Comparison of ENCODE assay signal across 9 cellular contexts in the genomic region with DNA sequence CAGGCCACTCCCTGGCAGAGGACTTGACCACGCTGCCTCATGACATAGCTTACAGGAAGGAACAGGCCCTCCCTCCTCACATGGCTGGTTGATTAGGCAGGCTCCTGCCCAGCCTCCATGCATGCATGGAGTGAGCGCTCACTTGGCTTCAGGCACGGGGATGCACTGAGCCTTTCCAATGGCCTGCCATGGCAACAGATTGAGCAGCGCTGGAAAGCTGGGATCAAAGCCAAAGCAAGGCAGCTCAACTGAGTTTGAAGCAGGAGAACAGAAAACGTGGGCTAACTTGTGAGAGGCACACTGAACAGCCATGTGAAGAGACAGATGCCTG. TPM values are rescaled to one million over a fixed set of nuclear protein-coding genes. Genes with fewer than 3 reads are reported as not detected.
DNase-seq lines count a peak whose midpoint lies in the region; ATAC-seq and TF ChIP-seq lines count a peak whose summit lies in the region.
"Had no signal": no experiment of that assay in that cellular context is flagged by ENCODE, and none has a peak within 500 bp of the region (broad histone marks: within the 10 kb centered on the region; RNA-seq: fewer than 3 reads in every experiment).

No MANE protein-coding gene starts in this region.

- H3K36me3 ChIP-seq in right atrium auricular region (peaks cover 94% of the 10 kb centered on the region), stomach smooth muscle (ENCODE audit: control insufficient read depth in 2 of 2, insufficient read depth in 2 of 2, low read length in 2 of 2) (peaks cover 80% of the 10 kb centered on the region in 2 donors), trophoblast cell (ENCODE audit: control insufficient read depth in 1 of 2, insufficient read depth in 2 of 2, low read length in 2 of 2) (peaks cover 87 to 94% of the 10 kb centered on the region in 2 experiments)

- no peak overlapping the region for H4K8ac ChIP-seq in trophoblast cell (ENCODE audit: low read depth, low read length)

- H4K91ac ChIP-seq in trophoblast cell (ENCODE audit: low read depth, low read length), result no peak overlapping the region

- no peak overlapping the region for H3K23ac ChIP-seq in trophoblast cell (ENCODE audit: low read length)

- TF ChIP-seq POLR2A in GM18505 (IDR thresholded peaks at IDR 0.05; ENCODE audit: borderline replicate concordance, extremely low read depth, insufficient read depth, insufficient read length), result no peak

- no peak overlapping the region for H3K4ac ChIP-seq in trophoblast cell (ENCODE audit: low read depth, low read length)

- H3K27ac ChIP-seq in angular gyrus (ENCODE audit: low read depth, low read length) (peak overlapping the region; percentile 83), right atrium auricular region (peak overlapping the region; percentile 74 to 81), stomach smooth muscle (ENCODE audit: low read length) (peak overlapping the region; percentile 85), trophoblast cell (ENCODE audit: low read depth, low read length) (no peak overlapping the region)

- no peak overlapping the region for H2BK5ac ChIP-seq in trophoblast cell (ENCODE audit: low read depth, low read length, poor library complexity)

- no peak overlapping the region for H4K12ac ChIP-seq in trophoblast cell (ENCODE audit: low read depth, low read length)

- no peaks in the 10 kb centered on the region for H3K27me3 ChIP-seq in right atrium auricular region
- H3K27me3 ChIP-seq in stomach smooth muscle (ENCODE audit: control insufficient read depth in 1 of 2, insufficient read depth in 2 of 2, low read length in 2 of 2), result no peaks in the 10 kb centered on the region
- H3K27me3 ChIP-seq in trophoblast cell (ENCODE audit: insufficient read depth, low read length), result no peaks in the 10 kb centered on the region

- H3K9ac ChIP-seq in stomach smooth muscle (ENCODE audit: low read length in 2 of 2) (no peak overlapping the region), trophoblast cell (ENCODE audit: low read length) (no peak overlapping the region)

- no peak overlapping the region for H2AFZ ChIP-seq in trophoblast cell (ENCODE audit: insufficient read depth, low read length, poor library complexity)

- H3K4me1 ChIP-seq in right atrium auricular region (peaks cover 0 to 45% of the 10 kb centered on the region in 2 donors), stomach smooth muscle (ENCODE audit: control insufficient read depth, insufficient read depth, low read length) (peaks cover 32% of the 10 kb centered on the region), trophoblast cell (ENCODE audit: control insufficient read depth in 1 of 2, insufficient read depth in 2 of 2, low read length in 2 of 2) (no peaks in the 10 kb centered on the region)

- H2BK12ac ChIP-seq in trophoblast cell (ENCODE audit: low read length), result no peak overlapping the region

- no peak overlapping the region for H2BK120ac ChIP-seq in trophoblast cell (ENCODE audit: insufficient read depth, low read length, poor library complexity)

- H3K14ac ChIP-seq in trophoblast cell (ENCODE audit: low read length), result no peak overlapping the region

- no peaks in the 10 kb centered on the region for H3K9me3 ChIP-seq in right atrium auricular region
- H3K9me3 ChIP-seq in stomach smooth muscle (ENCODE audit: control insufficient read depth in 2 of 2, low read length in 2 of 2), result no peaks in the 10 kb centered on the region
- no peaks in the 10 kb centered on the region for H3K9me3 ChIP-seq in trophoblast cell (ENCODE audit: insufficient read depth, low read depth, low read length)

- no peaks in the 10 kb centered on the region for H3K79me1 ChIP-seq in trophoblast cell (ENCODE audit: low read length)

- WGBS in trophoblast cell (ENCODE audit: extremely low coverage, insufficient coverage, insufficient read length), result no CpG with 5 or more reads among the region's 5 CpGs

- H3K4me3 ChIP-seq in right atrium auricular region (no peak overlapping the region), stomach smooth muscle (ENCODE audit: low read length in 2 of 2) (no peak overlapping the region), trophoblast cell (ENCODE audit: low read depth, low read length) (no peak overlapping the region)

- H2AK5ac ChIP-seq in trophoblast cell (ENCODE audit: low read length), result no peak overlapping the region

- no peak overlapping the region for H3K18ac ChIP-seq in trophoblast cell (ENCODE audit: low read length)

- ATAC-seq in GM18520 (IDR thresholded peaks at IDR 0.05; ENCODE audit: unreplicated experiment) (no peak), GM18505 (IDR thresholded peaks at IDR 0.05; ENCODE audit: unreplicated experiment) (no peak)

- no peak overlapping the region for H3K4me2 ChIP-seq in trophoblast cell (ENCODE audit: low read length)

- no peak for TF ChIP-seq CTCF in right atrium auricular region (IDR thresholded peaks at IDR 0.05)

- DNase-seq in LHCN-M2 (ENCODE audit: low read depth), result peak; percentile 84
- DNase-seq in right atrium auricular region (ENCODE audit: low spot score), result no peak
- no peak for DNase-seq in trophoblast cell
- DNase-seq in activated T-cell treated with anti-CD3 and anti-CD28 coated beads for 4 hours, result no peak
- DNase-seq: mesendoderm had no signal

- H3K79me2 ChIP-seq in trophoblast cell (ENCODE audit: control insufficient read depth, insufficient read depth, low read length, poor library complexity), result no peaks in the 10 kb centered on the region

RNA-seq across cellular contexts. Expression of a gene that starts 5.9 kb away (rescaled TPM):
- total RNA-seq in LHCN-M2 (2014; rRNA removed), result 0.06 TPM in 1 of 2 replicates, not detected in the other
- not detected for polyA plus RNA-seq in LHCN-M2 (2012)
- under 1 TPM in 1 of 2 donors, not detected in 1; 0.83 TPM for total RNA-seq in right atrium auricular region
- 11.9 and 13.4 TPM in 2 replicates for polyA plus RNA-seq in trophoblast cell (2013)

RNA-seq across cellular contexts. Expression of a gene that starts 27.5 kb away (rescaled TPM):
- total RNA-seq in LHCN-M2 (2014; rRNA removed), result 3,615 and 3,840 TPM in 2 replicates
- 5,515 TPM for polyA plus RNA-seq in LHCN-M2 (2012)
- total RNA-seq in right atrium auricular region, result 100 to 1,000 TPM; 538 to 934 TPM
- polyA plus RNA-seq in trophoblast cell (2013), result 887 and 913 TPM in 2 replicates
